ENCODE assay signal across 1 cellular context in genomic region chr1:93801471-93801870, GRCh38.
TF ChIP-seq lines count a peak whose summit lies in the region.

No MANE protein-coding gene starts in this region.

TF ChIP-seq in IMR-90, 13 proteins besides CTCF, POLR2A, EP300 and RAD21 (continued from another document):
- no peak for TF ChIP-seq ELK1 (IDR thresholded peaks at IDR 0.05; ENCODE audit: borderline replicate concordance, low read depth, low read length)
- no peak for TF ChIP-seq RFX5 (IDR thresholded peaks at IDR 0.05; ENCODE audit: low read depth, low read length)
- TF ChIP-seq MAZ (IDR thresholded peaks at IDR 0.05; ENCODE audit: borderline replicate concordance, low read depth, low read length): no peak
- peak; percentile 45 for TF ChIP-seq CEBPB (IDR thresholded peaks at IDR 0.05; ENCODE audit: low read depth, low read length)
TF ChIP-seq in IMR-90: peak in this region for 3.
